ENCODE assay signal across 8 cellular contexts in the genomic region with DNA sequence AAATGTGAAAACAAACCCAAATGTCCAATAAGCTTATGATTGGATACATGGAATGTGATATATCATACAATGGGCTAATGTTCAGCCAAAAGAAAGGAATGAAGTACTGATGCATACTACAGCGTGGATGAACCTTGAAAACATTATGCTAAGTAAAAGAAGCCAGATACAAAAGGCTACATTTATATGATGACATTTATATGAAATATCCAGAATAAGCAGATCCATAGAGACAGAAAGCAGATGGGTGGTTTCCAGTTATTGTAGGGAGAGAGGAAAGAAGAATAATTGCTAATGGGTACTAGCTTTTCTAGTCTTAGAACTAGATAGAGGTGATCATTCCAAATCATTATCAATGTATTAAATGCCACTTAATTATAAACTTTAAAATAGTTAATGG.
"Had no signal": no experiment of that assay in that cellular context is flagged by ENCODE, and none has a peak within 500 bp of the region (broad histone marks: within the 10 kb centered on the region; RNA-seq: fewer than 3 reads in every experiment).

No MANE protein-coding gene starts in this region.

- ATAC-seq: HepG2, K562 had no signal

- H3K4me3 ChIP-seq: K562 had no signal

- H3K27me3 Mint-ChIP-seq: IgD-negative memory B cell had no signal

- FAIRE-seq: HepG2, K562 had no signal

- H3K27ac Mint-ChIP-seq: IgD-negative memory B cell had no signal

- H3K4me1 Mint-ChIP-seq: IgD-negative memory B cell had no signal

- H3K4me3 Mint-ChIP-seq: IgD-negative memory B cell had no signal

- DNase-seq: IMR-90, KBM-7, KG1 had no signal

- H3K36me3 Mint-ChIP-seq: IgD-negative memory B cell had no signal

- H3K27ac ChIP-seq: HL-60, KMS-11 had no signal

- H3K9ac ChIP-seq: KMS-11 had no signal

- H3K4me2 ChIP-seq: KMS-11 had no signal
